In genomic region chr1:84297546-84298244, GRCh38 we compare ENCODE assay signal across 8 cellular contexts.
A peak's percentile ranks its signal among the peaks of the same experiment; 100 is the strongest.
DNase-seq lines count a peak whose midpoint lies in the region; TF ChIP-seq lines count a peak whose summit lies in the region.

No MANE protein-coding gene starts in this region.

- H3K27me3 ChIP-seq in WERI-Rb-1 (ENCODE audit: insufficient read depth, low read depth, severe bottlenecking) (no peaks in the 10 kb centered on the region), subcutaneous abdominal adipose tissue (ENCODE audit: control insufficient read depth in 5 of 5, insufficient read depth in 4 of 5, low read length in 5 of 5) (no peaks in the 10 kb centered on the region)

- H3K9me3 ChIP-seq in WERI-Rb-1 (ENCODE audit: severe bottlenecking) (no peaks in the 10 kb centered on the region), iPS-18c (ENCODE audit: control insufficient read depth, insufficient read depth, low read length) (no peaks in the 10 kb centered on the region), subcutaneous abdominal adipose tissue (ENCODE audit: control insufficient read depth in 5 of 5, low read length in 5 of 5) (peaks cover 0 to 8% (median 0%) of the 10 kb centered on the region in 5 donors)

- no peak for TF ChIP-seq POLR2A in erythroblast (IDR thresholded peaks at IDR 0.05; ENCODE audit: low read length)

- TF ChIP-seq CTCF in WERI-Rb-1 (IDR thresholded peaks at IDR 0.05; ENCODE audit: low read depth, low read length): no peak

- peaks cover 2 to 43% (median 42%) of the 10 kb centered on the region in 5 donors for H3K4me1 ChIP-seq in subcutaneous abdominal adipose tissue (ENCODE audit: control insufficient read depth in 5 of 5, insufficient read depth in 5 of 5, low read length in 5 of 5)

- peak overlapping the region; percentile 65 for H3K4me3 ChIP-seq in WERI-Rb-1 (ENCODE audit: low read depth, low read length)
- H3K4me3 ChIP-seq in iPS-18c (ENCODE audit: insufficient read depth, low read depth, low read length): peak overlapping the region; percentile 96; the same call in 1 of the 2 replicates
- peak overlapping the region; percentile 49 to 98 (median 91) for H3K4me3 ChIP-seq in subcutaneous abdominal adipose tissue (ENCODE audit: low read depth in 1 of 5, low read length in 5 of 5)

- H3K9ac ChIP-seq in subcutaneous abdominal adipose tissue (ENCODE audit: low read length in 5 of 5): peak overlapping the region in 1 of 5 donors; percentile 20

- DNase-seq in NCI-H510A treated with DMSO at 0.1 percent for 48 hours (lab: John Stamatoyannopoulos, UW): peak; percentile 59
- no peak for DNase-seq in NCI-H510A (lab: John Stamatoyannopoulos, UW)
- DNase-seq in WERI-Rb-1: no peak
- DNase-seq in erythroblast (lab: John Stamatoyannopoulos, UW): no peak
- no peak for DNase-seq in NCI-H146 treated with DMSO at 0.1 percent for 48 hours (lab: John Stamatoyannopoulos, UW; ENCODE audit: unreplicated experiment)
- no peak for DNase-seq in activated naive CD4-positive, alpha-beta T cell treated with anti-CD3 and anti-CD28 coated beads, Interleukin-2, amount 50 U/mL, for 16 hours

- H3K27ac ChIP-seq in WERI-Rb-1 (no peak overlapping the region), subcutaneous abdominal adipose tissue (ENCODE audit: low read depth, low read length) (peak overlapping the region; percentile 74)

- H3K36me3 ChIP-seq in WERI-Rb-1: no peaks in the 10 kb centered on the region
- no peaks in the 10 kb centered on the region for H3K36me3 ChIP-seq in subcutaneous abdominal adipose tissue (ENCODE audit: control insufficient read depth in 5 of 5, insufficient read depth in 5 of 5, low read length in 5 of 5)
